ENCODE assay signal across 16 cellular contexts in genomic region chr21:42474982-42475381, GRCh38. TPM values are rescaled to one million over a fixed set of nuclear protein-coding genes. Genes with fewer than 3 reads are reported as not detected.
A peak's percentile ranks its signal among the peaks of the same experiment; 100 is the strongest.
DNase-seq lines count a peak whose midpoint lies in the region; FAIRE-seq and TF ChIP-seq lines count a peak whose summit lies in the region.
"Had no signal": no experiment of that assay in that cellular context is flagged by ENCODE, and none has a peak within 500 bp of the region (broad histone marks: within the 10 kb centered on the region; RNA-seq: fewer than 3 reads in every experiment).

No MANE protein-coding gene starts in this region.

- H3K27ac ChIP-seq in kidney (ENCODE audit: low read depth in 2 of 2, low read length in 2 of 2), result peak overlapping the region; percentile 71 to 87
- H3K27ac ChIP-seq in transverse colon, result peak overlapping the region; percentile 79 to 86 (median 83)

- H3K9me3 Mint-ChIP-seq in activated T-cell treated with anti-CD3 and anti-CD28 coated beads, Interleukin-2, amount 50 U/mL, for 24 hours, result no peaks in the 10 kb centered on the region
- peaks cover 0 to 2% (median 0%) of the 10 kb centered on the region in 6 donors for H3K9me3 Mint-ChIP-seq in immature natural killer cell
- H3K9me3 Mint-ChIP-seq: CD8-positive, alpha-beta T cell; mesothelial cell of epicardium; stimulated activated effector memory CD8-positive, alpha-beta T cell treated with anti-CD3 and anti-CD28 coated beads, Interleukin-12 subunit alpha, Interleukin-12 subunit beta, amount 100 ng/mL, for 72 hours had no signal

- no peak for TF ChIP-seq POLR2A in transverse colon (IDR thresholded peaks at IDR 0.05)

- TF ChIP-seq CTCF in kidney (IDR thresholded peaks at IDR 0.05; ENCODE audit: borderline replicate concordance, extremely low read depth, insufficient read depth), result no peak
- no peak for TF ChIP-seq CTCF in transverse colon (IDR thresholded peaks at IDR 0.05)

- peaks cover 11% of the 10 kb centered on the region for H3K4me1 Mint-ChIP-seq in activated T-cell treated with anti-CD3 and anti-CD28 coated beads, Interleukin-2, amount 50 U/mL, for 24 hours (ENCODE audit: low read depth)
- H3K4me1 Mint-ChIP-seq in immature natural killer cell, result no peaks in the 10 kb centered on the region

- H3K4me3 Mint-ChIP-seq in activated T-cell treated with anti-CD3 and anti-CD28 coated beads, Interleukin-2, amount 50 U/mL, for 24 hours, result no peak overlapping the region
- H3K4me3 Mint-ChIP-seq in immature natural killer cell, result no peak overlapping the region
- H3K4me3 Mint-ChIP-seq: CD8-positive, alpha-beta T cell; mesothelial cell of epicardium; stimulated activated effector memory CD8-positive, alpha-beta T cell treated with anti-CD3 and anti-CD28 coated beads, Interleukin-12 subunit alpha, Interleukin-12 subunit beta, amount 100 ng/mL, for 72 hours had no signal

- no peaks in the 10 kb centered on the region for H3K36me3 Mint-ChIP-seq in activated T-cell treated with anti-CD3 and anti-CD28 coated beads, Interleukin-2, amount 50 U/mL, for 24 hours (ENCODE audit: low read depth)
- no peaks in the 10 kb centered on the region for H3K36me3 Mint-ChIP-seq in immature natural killer cell
- H3K36me3 Mint-ChIP-seq: CD8-positive, alpha-beta T cell; mesothelial cell of epicardium; stimulated activated effector memory CD8-positive, alpha-beta T cell treated with anti-CD3 and anti-CD28 coated beads, Interleukin-12 subunit alpha, Interleukin-12 subunit beta, amount 100 ng/mL, for 72 hours had no signal

- peak; percentile 7 for DNase-seq in activated T-cell treated with anti-CD3 and anti-CD28 coated beads, Interleukin-2, amount 50 U/mL, for 24 hours
- no peak for DNase-seq in activated T-cell treated with anti-CD3 and anti-CD28 coated beads, Interleukin-2, amount 50 U/mL, for 1 hour
- DNase-seq in amniotic epithelial cell (ENCODE audit: low read depth) (peak; percentile 2), kidney (peak; percentile 44), transverse colon (peak; percentile 6), immature natural killer cell (no peak), NCI-H345 (lab: John Stamatoyannopoulos, UW) (no peak)
- DNase-seq in activated CD4-positive, alpha-beta T cell treated with anti-CD3 and anti-CD28 coated beads, Interleukin-2, amount 50 U/mL, for 48 hours, result no peak
- DNase-seq: activated CD4-positive, alpha-beta T cell treated with anti-CD3 and anti-CD28 coated beads for 4 hours; cerebellar nuclear complex; NCI-H1092; trophoblast cell had no signal

- H3K27ac Mint-ChIP-seq in activated T-cell treated with anti-CD3 and anti-CD28 coated beads, Interleukin-2, amount 50 U/mL, for 24 hours, result no peak overlapping the region
- no peak overlapping the region for H3K27ac Mint-ChIP-seq in immature natural killer cell
- H3K27ac Mint-ChIP-seq: CD8-positive, alpha-beta T cell; mesothelial cell of epicardium had no signal

- WGBS in transverse colon (ENCODE audit: low coverage in 1 of 2), 2 donors, result 73 to 93% methylated on average over 2 to 7 of the region's 7 CpGs

- no peak overlapping the region for H3K9ac ChIP-seq in kidney (ENCODE audit: low read length in 2 of 2)

- no peaks in the 10 kb centered on the region for H3K36me3 ChIP-seq in kidney (ENCODE audit: control insufficient read depth in 1 of 2, insufficient read depth in 2 of 2, low read length in 2 of 2)
- H3K36me3 ChIP-seq in transverse colon, result no peaks in the 10 kb centered on the region

- H3K9me3 ChIP-seq in kidney (ENCODE audit: control insufficient read depth in 1 of 2, low read length in 2 of 2) (no peaks in the 10 kb centered on the region), transverse colon (no peaks in the 10 kb centered on the region)
- H3K9me3 ChIP-seq: A549 had no signal

- no peaks in the 10 kb centered on the region for H3K27me3 ChIP-seq in transverse colon

- no peaks in the 10 kb centered on the region for H3K27me3 Mint-ChIP-seq in activated T-cell treated with anti-CD3 and anti-CD28 coated beads, Interleukin-2, amount 50 U/mL, for 24 hours
- H3K27me3 Mint-ChIP-seq in immature natural killer cell (ENCODE audit: low read depth in 3 of 3), result peaks cover 0 to 7% (median 2%) of the 10 kb centered on the region in 3 donors

- no peak overlapping the region for H3K4me3 ChIP-seq in kidney (ENCODE audit: low read length in 2 of 2)
- no peak overlapping the region for H3K4me3 ChIP-seq in transverse colon
- H3K4me3 ChIP-seq: A549 had no signal

- in situ Hi-C loops in transverse colon (cut with MboI; ENCODE audit: low pct_ligation_motif_present in 1 of 4, low pct_unique_long_range_greater_than_20kb in 1 of 4, low sequenced_read_pairs in 3 of 4), result loop anchor here in 1 of 4 donors (25.0 kb wide), 1 partner anchor 313 kb away; no protein-coding TSS in a partner anchor

- H3K4me1 ChIP-seq in kidney (ENCODE audit: control insufficient read depth in 1 of 2, insufficient read depth in 1 of 2, low read depth in 1 of 2, low read length in 2 of 2) (peaks cover 4 to 9% of the 10 kb centered on the region in 2 donors), transverse colon (peaks cover 5 to 26% (median 14%) of the 10 kb centered on the region in 4 donors)

- TF ChIP-seq EP300 in transverse colon (IDR thresholded peaks at IDR 0.05; ENCODE audit: low read depth), result no peak

- intact Hi-C loops in kidney (cut with DNase I) (no loop called here), transverse colon (cut with DNase I; ENCODE audit: low total_unique reads) (no loop called here)

- FAIRE-seq in kidney (lab: Jason Lieb, UNC), result no peak
- FAIRE-seq: A549 had no signal

RNA-seq across cellular contexts. Expression of gene RSPH1, which starts 21.0 kb away (rescaled TPM):
- total RNA-seq in kidney, result 12.0 TPM
- 13.0 TPM for polyA plus RNA-seq in kidney (ENCODE audit: insufficient read depth, low read depth, low replicate concordance)
- 1 to 10 TPM in 3 of 4 donors, under 1 TPM in 1; 0.80 to 10.0 (median 8.0) TPM for total RNA-seq in transverse colon
- polyA plus RNA-seq in immature natural killer cell, result under 1 TPM in 1 of 3 donors, not detected in 2; 0.37 TPM

RNA-seq across cellular contexts. Expression of gene SLC37A1, which starts 38.7 kb away (rescaled TPM):
- 21.8 TPM for total RNA-seq in kidney
- 3.4 TPM for polyA plus RNA-seq in kidney (ENCODE audit: insufficient read depth, low read depth, low replicate concordance)
- total RNA-seq in transverse colon, result 100 to 1,000 TPM in 3 of 4 donors, 10 to 100 TPM in 1; 80.8 to 139 (median 117) TPM
- 1 to 10 TPM in 2 of 3 donors, under 1 TPM in 1; 0.09 to 6.3 (median 3.0) TPM for polyA plus RNA-seq in immature natural killer cell

Comparison
In these comparisons a context has a peak if more than half of its experiments do, and no peak if none do; other contexts are left out.
1. DNase-seq: peak in activated T-cell treated with anti-CD3 and anti-CD28 coated beads, Interleukin-2, amount 50 U/mL, for 24 hours (single experiment), amniotic epithelial cell (single experiment), kidney (single experiment) and transverse colon (single experiment); none in activated T-cell treated with anti-CD3 and anti-CD28 coated beads, Interleukin-2, amount 50 U/mL, for 1 hour (single experiment), immature natural killer cell (0 of 3), NCI-H345 (single experiment) and activated CD4-positive, alpha-beta T cell treated with anti-CD3 and anti-CD28 coated beads, Interleukin-2, amount 50 U/mL, for 48 hours (0 of 2).